Comparison of ENCODE assay signal across 28 cellular contexts in genomic region chr14:58073516-58073915, GRCh38.
"Had no signal": no experiment of that assay in that cellular context is flagged by ENCODE, and none has a peak within 500 bp of the region (broad histone marks: within the 10 kb centered on the region; RNA-seq: fewer than 3 reads in every experiment).

No MANE protein-coding gene starts in this region.

- H3K27ac ChIP-seq: ascending aorta, brain microvascular endothelial cell, epithelial cell of prostate, esophagus squamous epithelium, gastroesophageal sphincter, heart right ventricle had no signal

- H3K36me3 Mint-ChIP-seq: activated naive CD4-positive, alpha-beta T cell treated with anti-CD3 and anti-CD28 coated beads, Interleukin-2, amount 10 ng/mL, durations not matched to agents 7 days and 5 days; activated naive CD4-positive, alpha-beta T cell treated with anti-CD3 and anti-CD28 coated beads, Interleukin-2, amount 50 U/mL, for 72 hours; activated naive CD8-positive, alpha-beta T cell treated with anti-CD3 and anti-CD28 coated beads, Interleukin-2, amount 10 ng/mL, durations not matched to agents 7 days and 5 days; WTC11 had no signal

- ATAC-seq: activated naive CD4-positive, alpha-beta T cell treated with anti-CD3 and anti-CD28 coated beads, Interleukin-2, amount 50 U/mL, for 72 hours; gastroesophageal sphincter; heart right ventricle; T-helper 17 cell had no signal

- H3K4me3 Mint-ChIP-seq: activated CD4-positive, alpha-beta memory T cell treated with anti-CD3 and anti-CD28 coated beads, Interleukin-2, amount 10 ng/mL, durations not matched to agents 7 days and 5 days; activated CD4-positive, alpha-beta T cell treated with anti-CD3 and anti-CD28 coated beads, Interleukin-2, amount 10 ng/mL, durations not matched to agents 7 days and 5 days; activated naive CD4-positive, alpha-beta T cell treated with anti-CD3 and anti-CD28 coated beads, Interleukin-2, amount 10 ng/mL, durations not matched to agents 7 days and 5 days; activated naive CD8-positive, alpha-beta T cell treated with anti-CD3 and anti-CD28 coated beads, Interleukin-2, amount 10 ng/mL, durations not matched to agents 7 days and 5 days; activated T-cell treated with anti-CD3 and anti-CD28 coated beads, Interleukin-2, amount 50 U/mL, for 24 hours; activated T-cell treated with anti-CD3 and anti-CD28 coated beads, Interleukin-2, amount 50 U/mL, for 72 hours; central memory CD8-positive, alpha-beta T cell; T-helper 17 cell; WTC11 had no signal

- H3K9me3 Mint-ChIP-seq: activated CD4-positive, alpha-beta memory T cell treated with anti-CD3 and anti-CD28 coated beads, Interleukin-2, amount 10 ng/mL, durations not matched to agents 7 days and 5 days; activated CD4-positive, alpha-beta T cell treated with anti-CD3 and anti-CD28 coated beads, Interleukin-2, amount 10 ng/mL, durations not matched to agents 7 days and 5 days; activated naive CD4-positive, alpha-beta T cell treated with anti-CD3 and anti-CD28 coated beads, Interleukin-2, amount 10 ng/mL, durations not matched to agents 7 days and 5 days; activated naive CD4-positive, alpha-beta T cell treated with anti-CD3 and anti-CD28 coated beads, Interleukin-2, amount 50 U/mL, for 72 hours; activated naive CD8-positive, alpha-beta T cell treated with anti-CD3 and anti-CD28 coated beads, Interleukin-2, amount 10 ng/mL, durations not matched to agents 7 days and 5 days; activated T-cell treated with anti-CD3 and anti-CD28 coated beads, Interleukin-2, amount 50 U/mL, for 24 hours; activated T-cell treated with anti-CD3 and anti-CD28 coated beads, Interleukin-2, amount 50 U/mL, for 72 hours; central memory CD8-positive, alpha-beta T cell; WTC11 had no signal

- H3K27me3 Mint-ChIP-seq: central memory CD8-positive, alpha-beta T cell had no signal

- H3K27ac Mint-ChIP-seq: activated CD4-positive, alpha-beta memory T cell treated with anti-CD3 and anti-CD28 coated beads, Interleukin-2, amount 10 ng/mL, durations not matched to agents 7 days and 5 days; activated CD4-positive, alpha-beta T cell treated with anti-CD3 and anti-CD28 coated beads, Interleukin-2, amount 10 ng/mL, durations not matched to agents 7 days and 5 days; activated naive CD4-positive, alpha-beta T cell treated with anti-CD3 and anti-CD28 coated beads, Interleukin-2, amount 10 ng/mL, durations not matched to agents 7 days and 5 days; activated naive CD4-positive, alpha-beta T cell treated with anti-CD3 and anti-CD28 coated beads, Interleukin-2, amount 50 U/mL, for 72 hours; activated naive CD8-positive, alpha-beta T cell treated with anti-CD3 and anti-CD28 coated beads, Interleukin-2, amount 10 ng/mL, durations not matched to agents 7 days and 5 days; activated T-cell treated with anti-CD3 and anti-CD28 coated beads, Interleukin-2, amount 50 U/mL, for 24 hours; activated T-cell treated with anti-CD3 and anti-CD28 coated beads, Interleukin-2, amount 50 U/mL, for 72 hours; T-helper 17 cell; WTC11 had no signal

- H3K4me3 ChIP-seq: ascending aorta, esophagus squamous epithelium, gastroesophageal sphincter, heart right ventricle had no signal

- H3K27me3 ChIP-seq: ascending aorta, brain microvascular endothelial cell, esophagus squamous epithelium, gastroesophageal sphincter, heart right ventricle had no signal

- H3K9me3 ChIP-seq: ascending aorta, esophagus squamous epithelium, gastroesophageal sphincter, heart right ventricle had no signal

- DNase-seq: activated CD4-positive, alpha-beta memory T cell treated with anti-CD3 and anti-CD28 coated beads, Interleukin-2, amount 10 ng/mL, durations not matched to agents 7 days and 5 days; activated CD4-positive, alpha-beta T cell treated with anti-CD3 and anti-CD28 coated beads for 1 hour; activated CD4-positive, alpha-beta T cell treated with anti-CD3 and anti-CD28 coated beads for 4 hours; activated CD4-positive, alpha-beta T cell treated with anti-CD3 and anti-CD28 coated beads, Interleukin-2, amount 10 ng/mL, durations not matched to agents 7 days and 5 days; activated CD4-positive, alpha-beta T cell treated with anti-CD3 and anti-CD28 coated beads, Interleukin-2, amount 50 U/mL, for 4 hours; activated CD8-positive, alpha-beta memory T cell treated with anti-CD3 and anti-CD28 coated beads, Interleukin-2, amount 50 U/mL, for 48 hours; activated gamma-delta T cell; activated naive CD4-positive, alpha-beta T cell; activated naive CD4-positive, alpha-beta T cell treated with anti-CD3 and anti-CD28 coated beads, Interleukin-2, amount 10 ng/mL, durations not matched to agents 7 days and 5 days; activated naive CD8-positive, alpha-beta T cell treated with anti-CD3 and anti-CD28 coated beads, Interleukin-2, amount 10 ng/mL, durations not matched to agents 7 days and 5 days; activated T-cell treated with anti-CD3 and anti-CD28 coated beads for 4 hours; activated T-cell treated with anti-CD3 and anti-CD28 coated beads, Interleukin-2, amount 50 U/mL, for 24 hours; activated T-cell treated with anti-CD3 and anti-CD28 coated beads, Interleukin-2, amount 50 U/mL, for 72 hours; brain microvascular endothelial cell; cortex of kidney; dermis blood vessel endothelial cell; effector CD8-positive, alpha-beta T cell; esophagus squamous epithelium; foreskin melanocyte; heart right ventricle; T-helper 1 cell; T-helper 17 cell had no signal

- H3K36me3 ChIP-seq: ascending aorta, brain microvascular endothelial cell, esophagus squamous epithelium, gastroesophageal sphincter, heart right ventricle had no signal

- H3K4me1 Mint-ChIP-seq: activated CD4-positive, alpha-beta memory T cell treated with anti-CD3 and anti-CD28 coated beads, Interleukin-2, amount 10 ng/mL, durations not matched to agents 7 days and 5 days; activated CD4-positive, alpha-beta T cell treated with anti-CD3 and anti-CD28 coated beads, Interleukin-2, amount 10 ng/mL, durations not matched to agents 7 days and 5 days; activated naive CD4-positive, alpha-beta T cell treated with anti-CD3 and anti-CD28 coated beads, Interleukin-2, amount 10 ng/mL, durations not matched to agents 7 days and 5 days; central memory CD8-positive, alpha-beta T cell had no signal
